In the genomic region with DNA sequence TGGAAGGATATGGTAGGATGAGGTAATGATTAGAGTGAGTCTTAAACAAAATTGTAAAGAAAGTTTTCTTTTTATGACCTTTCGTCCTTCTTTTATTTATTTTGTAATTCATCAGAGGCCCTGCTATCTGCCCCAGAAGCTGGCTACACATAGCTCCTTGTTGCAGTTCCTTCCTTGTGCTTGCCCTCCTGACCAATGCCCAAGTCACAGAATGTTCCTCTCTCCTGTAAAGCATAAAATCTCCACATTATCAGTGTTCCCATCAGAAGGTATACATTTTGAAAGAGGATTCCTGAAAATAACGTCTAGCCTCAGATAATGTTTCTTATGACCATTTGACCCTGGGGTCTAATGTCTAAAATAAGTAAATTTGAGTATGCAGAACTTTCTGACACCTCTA, we compare ENCODE assay signal across 29 cellular contexts.
"Had no signal": no experiment of that assay in that cellular context is flagged by ENCODE, and none has a peak within 500 bp of the region (broad histone marks: within the 10 kb centered on the region; RNA-seq: fewer than 3 reads in every experiment).

No MANE protein-coding gene starts in this region.

- H3K36me3 ChIP-seq: gastrocnemius medialis, left lung, lower lobe of right lung, right lobe of liver, suprapubic skin, tibial artery, upper lobe of right lung, WERI-Rb-1 had no signal

- DNase-seq: activated CD4-positive, alpha-beta T cell treated with anti-CD3 and anti-CD28 coated beads, Interleukin-2, amount 50 U/mL, for 1 hour; activated CD4-positive, CD25-positive, alpha-beta regulatory T cell treated with anti-CD3 and anti-CD28 coated beads, Interleukin-2, amount 50 U/mL, for 72 hours; activated CD8-positive, alpha-beta memory T cell treated with anti-CD3 and anti-CD28 coated beads, Interleukin-2, amount 10 ng/mL, durations not matched to agents 7 days and 5 days; activated CD8-positive, alpha-beta T cell treated with anti-CD3 and anti-CD28 coated beads, Interleukin-2, amount 10 ng/mL, durations not matched to agents 7 days and 5 days; activated T-cell treated with anti-CD3 and anti-CD28 coated beads, Interleukin-2, amount 50 U/mL, for 48 hours; anterior cingulate cortex; body of pancreas; effector CD4-positive, alpha-beta T cell; gastrocnemius medialis; hippocampal formation; kidney; left lung; lower lobe of right lung; mesenchymal stem cell; natural killer cell; right lobe of liver; stimulated activated CD4-positive, alpha-beta T cell treated with anti-CD3 and anti-CD28 coated beads, Interleukin-1b, Interleukin-23, amount 100 ng/mL, for 48 hours; stimulated activated naive B cell treated with anti-CD40 and anti-IgM and Interleukin-4, amounts not matched to agents 10 μg/mL and 1 μg/mL and 100 μg/mL, for 72 hours; T-helper 17 cell; T1000; tibial artery; upper lobe of right lung; WERI-Rb-1 had no signal

- H3K27ac ChIP-seq: body of pancreas, gastrocnemius medialis, left lung, lower lobe of right lung, right lobe of liver, suprapubic skin, tibial artery, upper lobe of right lung, WERI-Rb-1 had no signal

- H3K4me1 ChIP-seq: body of pancreas, gastrocnemius medialis, left lung, lower lobe of right lung, right lobe of liver, suprapubic skin, upper lobe of right lung had no signal

- H3K4me2 ChIP-seq: smooth muscle cell had no signal

- H3K27ac Mint-ChIP-seq: activated CD8-positive, alpha-beta memory T cell treated with anti-CD3 and anti-CD28 coated beads, Interleukin-2, amount 10 ng/mL, durations not matched to agents 7 days and 5 days; activated CD8-positive, alpha-beta T cell treated with anti-CD3 and anti-CD28 coated beads, Interleukin-2, amount 10 ng/mL, durations not matched to agents 7 days and 5 days; activated naive CD4-positive, alpha-beta T cell treated with anti-CD3 and anti-CD28 coated beads, Interleukin-2, amount 50 U/mL, for 24 hours; activated T-helper 2 cell treated with anti-CD3 and anti-CD28 coated beads, Interferon-gamma antibody, Interleukin-2, Interleukin-4, amounts not matched to agents 10 μg/mL and 5 μg/mL and 100 μg/mL, durations not matched to agents 14 hours and 24 hours and 36 hours; dendritic cell treated with granulocyte-macrophage colony-stimulating factor and Interleukin-4, amounts not matched to agents 40 ng/mL and 50 ng/mL, for 4 days; natural killer cell; stimulated activated naive B cell treated with anti-CD40 and anti-IgM and Interleukin-4, amounts not matched to agents 10 μg/mL and 1 μg/mL and 100 μg/mL, for 72 hours; T-helper 17 cell had no signal

- H3K27me3 ChIP-seq: body of pancreas, gastrocnemius medialis, left lung, right lobe of liver, suprapubic skin, tibial artery, upper lobe of right lung had no signal

- ATAC-seq: activated CD8-positive, alpha-beta memory T cell treated with anti-CD3 and anti-CD28 coated beads, Interleukin-2, amount 10 ng/mL, durations not matched to agents 7 days and 5 days; activated CD8-positive, alpha-beta T cell treated with anti-CD3 and anti-CD28 coated beads, Interleukin-2, amount 10 ng/mL, durations not matched to agents 7 days and 5 days; body of pancreas; gastrocnemius medialis; left lung; lower lobe of right lung; natural killer cell; right lobe of liver; SK-N-SH treated with all-trans-retinoic acid at 6 μM for 48 hours; stimulated activated naive B cell treated with anti-CD40 and anti-IgM and Interleukin-4, amounts not matched to agents 10 μg/mL and 1 μg/mL and 100 μg/mL, for 72 hours; T-helper 17 cell; upper lobe of right lung had no signal

- H3K4me3 ChIP-seq: body of pancreas, gastrocnemius medialis, left lung, lower lobe of right lung, right lobe of liver, smooth muscle cell, suprapubic skin, tibial artery, upper lobe of right lung had no signal

- H3K9me3 Mint-ChIP-seq: activated naive CD4-positive, alpha-beta T cell treated with anti-CD3 and anti-CD28 coated beads, Interleukin-2, amount 50 U/mL, for 24 hours; activated T-helper 2 cell treated with anti-CD3 and anti-CD28 coated beads, Interferon-gamma antibody, Interleukin-2, Interleukin-4, amounts not matched to agents 10 μg/mL and 5 μg/mL and 100 μg/mL, durations not matched to agents 14 hours and 24 hours and 36 hours; stimulated activated naive B cell treated with anti-CD40 and anti-IgM and Interleukin-4, amounts not matched to agents 10 μg/mL and 1 μg/mL and 100 μg/mL, for 72 hours had no signal

- H3K36me3 Mint-ChIP-seq: activated CD8-positive, alpha-beta memory T cell treated with anti-CD3 and anti-CD28 coated beads, Interleukin-2, amount 10 ng/mL, durations not matched to agents 7 days and 5 days; activated naive CD4-positive, alpha-beta T cell treated with anti-CD3 and anti-CD28 coated beads, Interleukin-2, amount 50 U/mL, for 24 hours; natural killer cell; stimulated activated naive B cell treated with anti-CD40 and anti-IgM and Interleukin-4, amounts not matched to agents 10 μg/mL and 1 μg/mL and 100 μg/mL, for 72 hours had no signal

- H3K4me3 Mint-ChIP-seq: activated CD8-positive, alpha-beta memory T cell treated with anti-CD3 and anti-CD28 coated beads, Interleukin-2, amount 10 ng/mL, durations not matched to agents 7 days and 5 days; activated CD8-positive, alpha-beta T cell treated with anti-CD3 and anti-CD28 coated beads, Interleukin-2, amount 10 ng/mL, durations not matched to agents 7 days and 5 days; activated naive CD4-positive, alpha-beta T cell treated with anti-CD3 and anti-CD28 coated beads, Interleukin-2, amount 50 U/mL, for 24 hours; dendritic cell treated with granulocyte-macrophage colony-stimulating factor and Interleukin-4, amounts not matched to agents 40 ng/mL and 50 ng/mL, for 4 days; natural killer cell; stimulated activated naive B cell treated with anti-CD40 and anti-IgM and Interleukin-4, amounts not matched to agents 10 μg/mL and 1 μg/mL and 100 μg/mL, for 72 hours; T-helper 17 cell had no signal

- H3K9me3 ChIP-seq: body of pancreas, gastrocnemius medialis, left lung, lower lobe of right lung, right lobe of liver, suprapubic skin, tibial artery, upper lobe of right lung had no signal

- H3K4me1 Mint-ChIP-seq: activated CD8-positive, alpha-beta memory T cell treated with anti-CD3 and anti-CD28 coated beads, Interleukin-2, amount 10 ng/mL, durations not matched to agents 7 days and 5 days; activated naive CD4-positive, alpha-beta T cell treated with anti-CD3 and anti-CD28 coated beads, Interleukin-2, amount 50 U/mL, for 24 hours; natural killer cell; stimulated activated naive B cell treated with anti-CD40 and anti-IgM and Interleukin-4, amounts not matched to agents 10 μg/mL and 1 μg/mL and 100 μg/mL, for 72 hours; T-helper 17 cell had no signal

- H3K27me3 Mint-ChIP-seq: activated CD8-positive, alpha-beta memory T cell treated with anti-CD3 and anti-CD28 coated beads, Interleukin-2, amount 10 ng/mL, durations not matched to agents 7 days and 5 days; activated naive CD4-positive, alpha-beta T cell treated with anti-CD3 and anti-CD28 coated beads, Interleukin-2, amount 50 U/mL, for 24 hours; dendritic cell treated with granulocyte-macrophage colony-stimulating factor and Interleukin-4, amounts not matched to agents 40 ng/mL and 50 ng/mL, for 4 days; stimulated activated naive B cell treated with anti-CD40 and anti-IgM and Interleukin-4, amounts not matched to agents 10 μg/mL and 1 μg/mL and 100 μg/mL, for 72 hours; T-helper 17 cell had no signal
